ENCODE assay signal across 10 cellular contexts in genomic region chr6:139014945-139015344, GRCh38.
"Had no signal": no experiment of that assay in that cellular context is flagged by ENCODE, and none has a peak within 500 bp of the region (broad histone marks: within the 10 kb centered on the region; RNA-seq: fewer than 3 reads in every experiment).

No MANE protein-coding gene starts in this region.

- H3K36me3 ChIP-seq: esophagus muscularis mucosa had no signal

- H3K27me3 Mint-ChIP-seq: activated CD4-positive, alpha-beta memory T cell treated with anti-CD3 and anti-CD28 coated beads for 36 hours; activated naive CD8-positive, alpha-beta T cell had no signal

- H3K4me3 Mint-ChIP-seq: activated CD4-positive, alpha-beta memory T cell treated with anti-CD3 and anti-CD28 coated beads for 36 hours; activated naive CD8-positive, alpha-beta T cell; activated T-cell treated with anti-CD3 and anti-CD28 coated beads, Interleukin-2, amount 50 U/mL, for 4 hours; natural killer cell treated with Interleukin-12 subunit alpha and Interleukin-12 subunit beta and Interleukin-15 and Interleukin-18, amount 100 ng/mL, for 72 hours had no signal

- H3K36me3 Mint-ChIP-seq: activated CD4-positive, alpha-beta memory T cell treated with anti-CD3 and anti-CD28 coated beads for 36 hours; activated naive CD8-positive, alpha-beta T cell; natural killer cell treated with Interleukin-12 subunit alpha and Interleukin-12 subunit beta and Interleukin-15 and Interleukin-18, amount 100 ng/mL, for 72 hours had no signal

- H3K27ac ChIP-seq: esophagus muscularis mucosa had no signal

- H3K27me3 ChIP-seq: esophagus muscularis mucosa had no signal

- H3K27ac Mint-ChIP-seq: activated CD4-positive, alpha-beta memory T cell treated with anti-CD3 and anti-CD28 coated beads for 36 hours; activated naive CD8-positive, alpha-beta T cell; natural killer cell treated with Interleukin-12 subunit alpha and Interleukin-12 subunit beta and Interleukin-15 and Interleukin-18, amount 100 ng/mL, for 72 hours had no signal

- DNase-seq: activated CD4-positive, alpha-beta memory T cell treated with anti-CD3 and anti-CD28 coated beads for 36 hours; activated effector memory CD4-positive, alpha-beta T cell treated with anti-CD3 and anti-CD28 coated beads, Interleukin-2, amount 50 U/mL, for 16 hours; activated T-cell treated with anti-CD3 and anti-CD28 coated beads, Interleukin-2, amount 50 U/mL, for 4 hours; glutamatergic neuron; stimulated activated CD4-positive, alpha-beta T cell treated with anti-CD3 and anti-CD28 coated beads, Interleukin-2, amount 100 ng/mL, for 48 hours; stimulated activated naive CD4-positive, alpha-beta T cell treated with Interleukin-2 at 50 U/mL for 16 hours; T1000 had no signal

- H3K9me3 ChIP-seq: esophagus muscularis mucosa had no signal

- H3K9me3 Mint-ChIP-seq: activated CD4-positive, alpha-beta memory T cell treated with anti-CD3 and anti-CD28 coated beads for 36 hours; activated T-cell treated with anti-CD3 and anti-CD28 coated beads, Interleukin-2, amount 50 U/mL, for 4 hours; natural killer cell treated with Interleukin-12 subunit alpha and Interleukin-12 subunit beta and Interleukin-15 and Interleukin-18, amount 100 ng/mL, for 72 hours had no signal

- ATAC-seq: activated T-cell treated with anti-CD3 and anti-CD28 coated beads, Interleukin-2, amount 50 U/mL, for 4 hours; natural killer cell treated with Interleukin-12 subunit alpha and Interleukin-12 subunit beta and Interleukin-15 and Interleukin-18, amount 100 ng/mL, for 72 hours had no signal

- H3K4me3 ChIP-seq: esophagus muscularis mucosa had no signal
